30 cellular contexts compared by ENCODE assay signal in genomic region chr11:36840378-36840777, GRCh38.
"Had no signal": no experiment of that assay in that cellular context is flagged by ENCODE, and none has a peak within 500 bp of the region (broad histone marks: within the 10 kb centered on the region; RNA-seq: fewer than 3 reads in every experiment).

No MANE protein-coding gene starts in this region.

- H3K27ac ChIP-seq: left lung, neutrophil, parathyroid adenoma, skin epidermis, stomach, suprapubic skin, thoracic aorta, tibial artery, upper lobe of right lung had no signal

- H3K4me3 ChIP-seq: left lung, lung, skin epidermis, stomach, suprapubic skin, thoracic aorta, tibial artery, upper lobe of right lung had no signal

- H3K27ac Mint-ChIP-seq: immature natural killer cell; memory B cell; naive thymus-derived CD8-positive, alpha-beta T cell; progenitor cell of endocrine pancreas; stimulated activated naive B cell treated with anti-CD40 and anti-IgM and Interleukin-4, amounts not matched to agents 10 μg/mL and 1 μg/mL and 100 μg/mL, for 72 hours had no signal

- H3K27me3 Mint-ChIP-seq: memory B cell, progenitor cell of endocrine pancreas had no signal

- H3K9me3 Mint-ChIP-seq: immature natural killer cell; memory B cell; naive thymus-derived CD8-positive, alpha-beta T cell; neural crest cell; stimulated activated naive B cell treated with anti-CD40 and anti-IgM and Interleukin-4, amounts not matched to agents 10 μg/mL and 1 μg/mL and 100 μg/mL, for 72 hours had no signal

- H2AFZ ChIP-seq: parathyroid adenoma had no signal

- ATAC-seq: left colon; left lung; naive thymus-derived CD8-positive, alpha-beta T cell; right cardiac atrium; sciatic nerve; stimulated activated naive B cell treated with anti-CD40 and anti-IgM and Interleukin-4, amounts not matched to agents 10 μg/mL and 1 μg/mL and 100 μg/mL, for 72 hours; stimulated activated naive CD8-positive, alpha-beta T cell treated with anti-CD3 and anti-CD28 coated beads, Interleukin-15, Interleukin-2, amounts not matched to agents 100 U/mL and 50 U/mL, for 24 hours; upper lobe of right lung had no signal

- H3K27me3 ChIP-seq: left lung, neutrophil, suprapubic skin, tibial artery, upper lobe of right lung had no signal

- H3K4me3 Mint-ChIP-seq: immature natural killer cell; memory B cell; naive thymus-derived CD8-positive, alpha-beta T cell; nephron; neural crest cell; stimulated activated naive B cell treated with anti-CD40 and anti-IgM and Interleukin-4, amounts not matched to agents 10 μg/mL and 1 μg/mL and 100 μg/mL, for 72 hours had no signal

- H3K4me1 Mint-ChIP-seq: immature natural killer cell; memory B cell; naive thymus-derived CD8-positive, alpha-beta T cell; stimulated activated naive B cell treated with anti-CD40 and anti-IgM and Interleukin-4, amounts not matched to agents 10 μg/mL and 1 μg/mL and 100 μg/mL, for 72 hours had no signal

- H3K9ac ChIP-seq: parathyroid adenoma had no signal

- H3K36me3 ChIP-seq: left lung, neutrophil, stomach, suprapubic skin, thoracic aorta, tibial artery, upper lobe of right lung had no signal

- DNase-seq: immature natural killer cell; kidney; left colon; left lung; naive thymus-derived CD8-positive, alpha-beta T cell; occipital lobe; right cardiac atrium; stimulated activated CD4-positive, alpha-beta T cell treated with anti-CD3 and anti-CD28 coated beads, Interleukin-12 subunit alpha, Interleukin-12 subunit beta, amount 100 ng/mL, for 4 hours; stimulated activated CD4-positive, alpha-beta T cell treated with anti-CD3 and anti-CD28 coated beads, Interleukin-15, amount 100 ng/mL, for 24 hours; stimulated activated CD4-positive, alpha-beta T cell treated with anti-CD3 and anti-CD28 coated beads, Interleukin-2, amount 100 ng/mL, for 24 hours; stimulated activated CD4-positive, alpha-beta T cell treated with anti-CD3 and anti-CD28 coated beads, Interleukin-4, amount 100 ng/mL, for 1 hour; stimulated activated naive B cell treated with anti-CD40 and anti-IgM and Interleukin-4, amounts not matched to agents 10 μg/mL and 1 μg/mL and 100 μg/mL, for 72 hours; stimulated activated naive CD8-positive, alpha-beta T cell treated with anti-CD3 and anti-CD28 coated beads, Interleukin-15, Interleukin-2, amounts not matched to agents 100 U/mL and 50 U/mL, for 24 hours; stomach; tibial artery; trophoblast cell; upper lobe of right lung had no signal

- FAIRE-seq: islet of Langerhans, kidney, urothelium cell line had no signal

- H3K36me3 Mint-ChIP-seq: immature natural killer cell; memory B cell; stimulated activated naive B cell treated with anti-CD40 and anti-IgM and Interleukin-4, amounts not matched to agents 10 μg/mL and 1 μg/mL and 100 μg/mL, for 72 hours had no signal

- H3K9me3 ChIP-seq: left lung, neutrophil, suprapubic skin, thoracic aorta, tibial artery, upper lobe of right lung had no signal

- H3K4me1 ChIP-seq: left lung, parathyroid adenoma, stomach, suprapubic skin, tibial artery, upper lobe of right lung had no signal

- H3K79me2 ChIP-seq: parathyroid adenoma had no signal
